Comparison of ENCODE assay signal across 8 cellular contexts in the genomic region with DNA sequence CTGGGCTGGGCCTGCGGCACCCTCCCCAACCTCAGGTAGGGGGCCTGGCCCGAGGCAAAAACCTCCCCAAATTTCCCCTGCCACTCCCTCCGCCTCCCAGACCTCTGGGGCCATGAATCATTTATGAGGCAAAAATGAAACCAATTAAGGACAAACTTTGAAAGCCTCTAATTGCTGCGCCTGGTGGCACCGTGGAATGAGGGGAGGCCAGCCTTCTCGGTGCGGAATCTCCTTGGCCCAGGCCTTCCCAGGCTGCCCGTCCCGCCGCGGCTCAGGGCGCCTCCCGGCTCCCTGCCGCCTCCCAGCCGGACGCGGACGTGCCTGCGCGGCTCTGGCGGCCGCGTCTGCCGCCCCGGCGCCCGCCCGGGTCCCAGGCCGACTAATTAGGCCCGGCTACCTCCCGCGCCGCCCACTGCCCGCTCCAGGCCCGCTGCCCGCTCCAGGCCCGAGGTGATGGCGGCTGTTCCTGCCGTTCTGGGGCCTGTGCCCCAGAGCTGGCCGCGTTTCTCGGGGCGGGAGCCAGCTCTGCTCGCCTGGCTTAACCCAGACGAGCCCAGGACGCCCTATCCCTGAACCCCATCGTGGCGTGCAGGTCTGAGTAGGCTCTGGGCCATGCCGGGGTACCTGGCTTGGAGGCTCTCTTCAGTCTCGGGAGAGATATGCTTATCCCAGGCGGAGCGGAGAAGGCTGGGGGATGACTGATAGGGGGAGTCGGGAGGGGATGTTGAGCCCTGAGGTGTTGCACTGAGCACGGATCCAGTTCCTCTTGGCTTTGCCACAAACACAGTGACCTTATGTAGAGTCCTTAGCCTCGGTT. TPM values are rescaled to one million over a fixed set of nuclear protein-coding genes. Genes with fewer than 3 reads are reported as not detected.
DNase-seq lines count a peak whose midpoint lies in the region; ATAC-seq and TF ChIP-seq lines count a peak whose summit lies in the region.

No MANE protein-coding gene starts in this region.

- no peaks in the 10 kb centered on the region for H3K27me3 Mint-ChIP-seq in IgD-negative memory B cell
- peaks cover 8% of the 10 kb centered on the region for H3K27me3 Mint-ChIP-seq in activated T-cell treated with anti-CD3 and anti-CD28 coated beads, Interleukin-2, amount 50 U/mL, for 72 hours (ENCODE audit: low read depth)

- peak overlapping the region; percentile 77 to 98 (median 90) for H3K4me3 Mint-ChIP-seq in IgD-negative memory B cell
- peak overlapping the region; percentile 72 to 77 for H3K4me3 Mint-ChIP-seq in activated T-cell treated with anti-CD3 and anti-CD28 coated beads, Interleukin-2, amount 50 U/mL, for 72 hours

- H3K27ac ChIP-seq in ovary (peak overlapping the region; percentile 66 to 77), WERI-Rb-1 (no peak overlapping the region)

- no peak for TF ChIP-seq EP300 in ovary (IDR thresholded peaks at IDR 0.05)

- H3K4me1 Mint-ChIP-seq in IgD-negative memory B cell: peaks cover 32 to 64% (median 58%) of the 10 kb centered on the region in 3 donors
- peaks cover 33% of the 10 kb centered on the region for H3K4me1 Mint-ChIP-seq in activated T-cell treated with anti-CD3 and anti-CD28 coated beads, Interleukin-2, amount 50 U/mL, for 72 hours (ENCODE audit: low read depth)

- peak overlapping the region; percentile 29 for H3K4me3 ChIP-seq in fibroblast of pulmonary artery (replicated peaks; ENCODE audit: low read depth, low read length)
- H3K4me3 ChIP-seq in ovary: peak overlapping the region; percentile 44
- no peak overlapping the region for H3K4me3 ChIP-seq in WERI-Rb-1 (ENCODE audit: low read depth, low read length)

- no peak for TF ChIP-seq POLR2A in ovary (IDR thresholded peaks at IDR 0.05)

- H3K4me1 ChIP-seq in ovary (ENCODE audit: insufficient read depth): peaks cover 18% of the 10 kb centered on the region

- intact Hi-C loops in ovary (cut with DNase I): no loop called here

- H3K36me3 ChIP-seq in ovary (no peaks in the 10 kb centered on the region), WERI-Rb-1 (peaks cover 54% of the 10 kb centered on the region)

- peak overlapping the region; percentile 86 to 98 (median 94) for H3K27ac Mint-ChIP-seq in IgD-negative memory B cell
- no peak overlapping the region for H3K27ac Mint-ChIP-seq in activated T-cell treated with anti-CD3 and anti-CD28 coated beads, Interleukin-2, amount 50 U/mL, for 72 hours

- peaks cover 1% of the 10 kb centered on the region for H3K36me3 Mint-ChIP-seq in IgD-negative memory B cell
- H3K36me3 Mint-ChIP-seq in activated T-cell treated with anti-CD3 and anti-CD28 coated beads, Interleukin-2, amount 50 U/mL, for 72 hours (ENCODE audit: insufficient read depth in 2 of 2): no peaks in the 10 kb centered on the region

- H3K9me3 Mint-ChIP-seq in IgD-negative memory B cell: no peaks in the 10 kb centered on the region
- no peaks in the 10 kb centered on the region for H3K9me3 Mint-ChIP-seq in activated T-cell treated with anti-CD3 and anti-CD28 coated beads, Interleukin-2, amount 50 U/mL, for 72 hours

- ATAC-seq in activated T-cell treated with anti-CD3 and anti-CD28 coated beads, Interleukin-2, amount 50 U/mL, for 72 hours (replicated peaks in 1 of 2): peak; percentile 56 to 62
- no peak for ATAC-seq in GM18909 (IDR thresholded peaks at IDR 0.05; ENCODE audit: poor library complexity, unreplicated experiment)
- no peak for ATAC-seq in GM21381 (IDR thresholded peaks at IDR 0.05; ENCODE audit: unreplicated experiment)

- 5% methylated on average over 43 to 55 of the region's 55 CpGs for WGBS in ovary, 3 donors

- H3K27me3 ChIP-seq in ovary (no peaks in the 10 kb centered on the region), WERI-Rb-1 (ENCODE audit: insufficient read depth, low read depth, severe bottlenecking) (no peaks in the 10 kb centered on the region)

- H3K9me3 ChIP-seq in ovary: no peaks in the 10 kb centered on the region
- H3K9me3 ChIP-seq in WERI-Rb-1 (ENCODE audit: severe bottlenecking): no peaks in the 10 kb centered on the region

- TF ChIP-seq CTCF in fibroblast of pulmonary artery (IDR thresholded peaks at IDR 0.05; ENCODE audit: low read length, missing control alignments) (no peak), ovary (IDR thresholded peaks at IDR 0.05) (no peak), WERI-Rb-1 (IDR thresholded peaks at IDR 0.05; ENCODE audit: low read depth, low read length) (no peak)

- peak; percentile 91 for DNase-seq in DMS 273 (lab: John Stamatoyannopoulos, UW; ENCODE audit: unreplicated experiment)
- peak; percentile 45 to 50 for DNase-seq in activated T-cell treated with anti-CD3 and anti-CD28 coated beads, Interleukin-2, amount 50 U/mL, for 72 hours
- DNase-seq in fibroblast of pulmonary artery (ENCODE audit: low read depth): no peak
- DNase-seq in ovary: peak in 3 of 5 donors; percentile 51 to 67 (median 63)
- no peak for DNase-seq in WERI-Rb-1

RNA-seq across cellular contexts. Expression of gene CXXC5, which starts 20.1 kb away (rescaled TPM):
- polyA plus RNA-seq in IgD-negative memory B cell (447 TPM), ovary (10 to 100 TPM in 1 of 2 donors, 1 to 10 TPM in 1; 7.0 to 28.2 TPM)
- total RNA-seq in activated T-cell treated with anti-CD3 and anti-CD28 coated beads, Interleukin-2, amount 50 U/mL, for 72 hours: 1 to 10 TPM; 1.2 to 1.9 TPM
- total RNA-seq in ovary: 10 to 100 TPM in 2 of 7 donors, 1 to 10 TPM in 5; 4.4 to 35.7 (median 8.7) TPM

Comparison
In these comparisons a context has a peak if more than half of its experiments do, and no peak if none do; other contexts are left out.
1. DNase-seq: peak in DMS 273 (single experiment), activated T-cell treated with anti-CD3 and anti-CD28 coated beads, Interleukin-2, amount 50 U/mL, for 72 hours (2 of 2) and ovary (3 of 5); none in fibroblast of pulmonary artery (single experiment) and WERI-Rb-1 (single experiment).
2. ATAC-seq: peak in activated T-cell treated with anti-CD3 and anti-CD28 coated beads, Interleukin-2, amount 50 U/mL, for 72 hours (2 of 2); none in GM18909 (single experiment) and GM21381 (single experiment).